Comparison of ENCODE assay signal across 9 cellular contexts in genomic region chr16:81478876-81479496, GRCh38. TPM values are rescaled to one million over a fixed set of nuclear protein-coding genes. Genes with fewer than 3 reads are reported as not detected.
A peak's percentile ranks its signal among the peaks of the same experiment; 100 is the strongest.
DNase-seq lines count a peak whose midpoint lies in the region; ATAC-seq and TF ChIP-seq lines count a peak whose summit lies in the region.
"Had no signal": no experiment of that assay in that cellular context is flagged by ENCODE, and none has a peak within 500 bp of the region (broad histone marks: within the 10 kb centered on the region; RNA-seq: fewer than 3 reads in every experiment).

No MANE protein-coding gene starts in this region.

- H3K27me3 Mint-ChIP-seq in CD14-positive monocyte (ENCODE audit: low read depth in 3 of 3) = peaks cover 0 to 5% (median 2%) of the 10 kb centered on the region in 3 donors

- TF ChIP-seq CTCF in CD14-positive monocyte (IDR thresholded peaks at IDR 0.05) (no peak), sigmoid colon (IDR thresholded peaks at IDR 0.05) (no peak), hepatocyte (IDR thresholded peaks at IDR 0.05; ENCODE audit: poor library complexity) (no peak)

- no peaks in the 10 kb centered on the region for H3K27me3 ChIP-seq in duodenal mucosa (ENCODE audit: control insufficient read depth in 1 of 2, insufficient read depth in 2 of 2, low read length in 2 of 2)
- H3K27me3 ChIP-seq in sigmoid colon = no peaks in the 10 kb centered on the region
- H3K27me3 ChIP-seq in hepatocyte = no peaks in the 10 kb centered on the region

- H3K27ac ChIP-seq in duodenal mucosa (ENCODE audit: low read depth, low read length) (peak overlapping the region; percentile 65), sigmoid colon (peak overlapping the region in 3 of 4 donors; percentile 8 to 44 (median 37)), hepatocyte (no peak overlapping the region)

- peaks cover 38 to 57% of the 10 kb centered on the region in 2 donors for H3K36me3 Mint-ChIP-seq in CD14-positive monocyte

- 36 to 53% methylated on average over 13 of the region's 13 CpGs for WGBS in sigmoid colon, 2 donors
- WGBS in hepatocyte (ENCODE audit: low lambda C conversion rate, missing lambda C conversion rate) = 75% methylated on average over 13 of the region's 13 CpGs

- peaks cover 99% of the 10 kb centered on the region for H3K4me1 Mint-ChIP-seq in CD14-positive monocyte

- H3K79me2 ChIP-seq in hepatocyte = peaks cover 92% of the 10 kb centered on the region

- peaks cover 0 to 2% (median 0%) of the 10 kb centered on the region in 7 donors for H3K9me3 Mint-ChIP-seq in CD14-positive monocyte
- H3K9me3 Mint-ChIP-seq: nephron had no signal

- no peak overlapping the region for H3K4me2 ChIP-seq in hepatocyte

- H3K36me3 ChIP-seq in duodenal mucosa (ENCODE audit: control insufficient read depth in 1 of 2, insufficient read depth in 2 of 2, low read length in 2 of 2) (peaks cover 0 to 3% of the 10 kb centered on the region in 2 donors), sigmoid colon (no peaks in the 10 kb centered on the region), hepatocyte (replicated peaks; ENCODE audit: insufficient read depth, low read depth) (no peaks in the 10 kb centered on the region)

- H3K9me2 ChIP-seq in hepatocyte (replicated peaks; ENCODE audit: insufficient read depth) = no peaks in the 10 kb centered on the region

- H4K20me1 ChIP-seq in hepatocyte (ENCODE audit: insufficient read depth, poor library complexity, severe bottlenecking) = peaks cover 38% of the 10 kb centered on the region

- TF ChIP-seq EP300 in sigmoid colon (IDR thresholded peaks at IDR 0.05) = no peak

- H3K9me3 ChIP-seq in duodenal mucosa (ENCODE audit: control insufficient read depth in 1 of 2, low read length in 2 of 2) = no peaks in the 10 kb centered on the region
- no peaks in the 10 kb centered on the region for H3K9me3 ChIP-seq in sigmoid colon
- no peaks in the 10 kb centered on the region for H3K9me3 ChIP-seq in hepatocyte (ENCODE audit: low read depth)

- ATAC-seq in GM19438 (IDR thresholded peaks at IDR 0.05; ENCODE audit: low read depth, unreplicated experiment) = peak; percentile 66
- ATAC-seq in HG03520 (IDR thresholded peaks at IDR 0.05; ENCODE audit: unreplicated experiment) = peak; percentile 35

- DNase-seq in CD14-positive monocyte (ENCODE audit: low spot score) (peak; percentile 90), sigmoid colon (no peak), hepatocyte (ENCODE audit: low spot score) (no peak), T1000 (lab: John Stamatoyannopoulos, UW) (no peak)
- no peak for DNase-seq in stimulated activated naive CD4-positive, alpha-beta T cell treated with Interleukin-2 at 50 U/mL for 16 hours (lab: John Stamatoyannopoulos, UW)

- peak overlapping the region; percentile 98 to 100 (median 99) for H3K27ac Mint-ChIP-seq in CD14-positive monocyte
- H3K27ac Mint-ChIP-seq: nephron had no signal

- peak overlapping the region; percentile 72 to 89 for H3K4me3 Mint-ChIP-seq in CD14-positive monocyte
- H3K4me3 Mint-ChIP-seq: nephron had no signal

- intact Hi-C loops in CD14-positive monocyte (cut with micrococcal nuclease) = loop anchor here in 1 of 2 donors (2.0 to 10.0 kb wide), 3 partner anchors 32 to 156 kb away; no protein-coding TSS in a partner anchor
- intact Hi-C loops in sigmoid colon (cut with DNase I) = no loop called here

- peaks cover 75 to 79% of the 10 kb centered on the region in 2 donors for H3K4me1 ChIP-seq in duodenal mucosa (ENCODE audit: control insufficient read depth in 1 of 2, insufficient read depth in 2 of 2, low read length in 2 of 2)
- H3K4me1 ChIP-seq in sigmoid colon = peaks cover 0 to 28% (median 16%) of the 10 kb centered on the region in 4 donors
- H3K4me1 ChIP-seq in hepatocyte (ENCODE audit: insufficient read depth) = peaks cover 9% of the 10 kb centered on the region

- H2AFZ ChIP-seq in hepatocyte = no peak overlapping the region

- peak overlapping the region; percentile 19 to 23 for H3K4me3 ChIP-seq in duodenal mucosa (ENCODE audit: low read depth in 1 of 2, low read length in 2 of 2)
- H3K4me3 ChIP-seq in sigmoid colon = no peak overlapping the region
- no peak overlapping the region for H3K4me3 ChIP-seq in hepatocyte

- no peak for TF ChIP-seq POLR2A in sigmoid colon (IDR thresholded peaks at IDR 0.05)

- peak overlapping the region in 1 of 2 donors; percentile 34 for H3K9ac ChIP-seq in duodenal mucosa (ENCODE audit: low read depth in 1 of 2, low read length in 2 of 2)

RNA-seq across cellular contexts. Expression of gene CMIP, which starts 34.4 kb away (rescaled TPM):
- polyA plus RNA-seq in CD14-positive monocyte = under 1 TPM; 0.85 to 0.93 TPM
- 10 to 100 TPM; 11.0 to 30.3 (median 15.9) TPM for total RNA-seq in sigmoid colon
- 10 to 100 TPM; 20.4 to 60.3 (median 40.7) TPM for polyA plus RNA-seq in sigmoid colon
- 9.4 and 17.8 TPM in 2 replicates for total RNA-seq in hepatocyte
- 4.6 and 5.8 TPM in 2 replicates for polyA plus RNA-seq in hepatocyte

Comparison
In these comparisons a context has a peak if more than half of its experiments do, and no peak if none do; other contexts are left out.
1. H3K4me3 ChIP-seq: peak in duodenal mucosa (2 of 2); none in sigmoid colon (0 of 4) and hepatocyte (single experiment).